5 cellular contexts compared by ENCODE assay signal in genomic region chr1:164930833-164931232, GRCh38.
"Had no signal": no experiment of that assay in that cellular context is flagged by ENCODE, and none has a peak within 500 bp of the region (broad histone marks: within the 10 kb centered on the region; RNA-seq: fewer than 3 reads in every experiment).

No MANE protein-coding gene starts in this region.

- H3K27ac ChIP-seq: HL-60 had no signal

- DNase-seq: H9, HCEC 1CT had no signal

- H3K4me3 ChIP-seq: GM23338 had no signal

- ATAC-seq: GM23338, HepG2 had no signal
